In genomic region chr5:136600306-136600705, GRCh38 we compare ENCODE assay signal across 7 cellular contexts.
"Had no signal": no experiment of that assay in that cellular context is flagged by ENCODE, and none has a peak within 500 bp of the region (broad histone marks: within the 10 kb centered on the region; RNA-seq: fewer than 3 reads in every experiment).

No MANE protein-coding gene starts in this region.

- H3K27ac ChIP-seq: HL-60, KMS-11 had no signal

- H3K4me2 ChIP-seq: KMS-11 had no signal

- ATAC-seq: HepG2 had no signal

- DNase-seq: IMR-90, KBM-7, KG1 had no signal

- FAIRE-seq: HepG2, HTR-8/SVneo had no signal

- H3K9ac ChIP-seq: KMS-11 had no signal
